In genomic region chr1:89823679-89824292, GRCh38 we compare ENCODE assay signal across 1 cellular context.
TF ChIP-seq lines count a peak whose summit lies in the region.

No MANE protein-coding gene starts in this region.

TF ChIP-seq in K562, 482 proteins besides CTCF, POLR2A, EP300 and RAD21 (continued from another document and continues in another):
- TF ChIP-seq GTF2B (IDR thresholded peaks at IDR 0.05; ENCODE audit: extremely low read depth, insufficient read length): no peak
- TF ChIP-seq MYNN (IDR thresholded peaks at IDR 0.05): peak; percentile 79
- no peak for TF ChIP-seq MYNN (CRISPR knock-in tag; IDR thresholded peaks at IDR 0.05)
- TF ChIP-seq, protein P1, sequence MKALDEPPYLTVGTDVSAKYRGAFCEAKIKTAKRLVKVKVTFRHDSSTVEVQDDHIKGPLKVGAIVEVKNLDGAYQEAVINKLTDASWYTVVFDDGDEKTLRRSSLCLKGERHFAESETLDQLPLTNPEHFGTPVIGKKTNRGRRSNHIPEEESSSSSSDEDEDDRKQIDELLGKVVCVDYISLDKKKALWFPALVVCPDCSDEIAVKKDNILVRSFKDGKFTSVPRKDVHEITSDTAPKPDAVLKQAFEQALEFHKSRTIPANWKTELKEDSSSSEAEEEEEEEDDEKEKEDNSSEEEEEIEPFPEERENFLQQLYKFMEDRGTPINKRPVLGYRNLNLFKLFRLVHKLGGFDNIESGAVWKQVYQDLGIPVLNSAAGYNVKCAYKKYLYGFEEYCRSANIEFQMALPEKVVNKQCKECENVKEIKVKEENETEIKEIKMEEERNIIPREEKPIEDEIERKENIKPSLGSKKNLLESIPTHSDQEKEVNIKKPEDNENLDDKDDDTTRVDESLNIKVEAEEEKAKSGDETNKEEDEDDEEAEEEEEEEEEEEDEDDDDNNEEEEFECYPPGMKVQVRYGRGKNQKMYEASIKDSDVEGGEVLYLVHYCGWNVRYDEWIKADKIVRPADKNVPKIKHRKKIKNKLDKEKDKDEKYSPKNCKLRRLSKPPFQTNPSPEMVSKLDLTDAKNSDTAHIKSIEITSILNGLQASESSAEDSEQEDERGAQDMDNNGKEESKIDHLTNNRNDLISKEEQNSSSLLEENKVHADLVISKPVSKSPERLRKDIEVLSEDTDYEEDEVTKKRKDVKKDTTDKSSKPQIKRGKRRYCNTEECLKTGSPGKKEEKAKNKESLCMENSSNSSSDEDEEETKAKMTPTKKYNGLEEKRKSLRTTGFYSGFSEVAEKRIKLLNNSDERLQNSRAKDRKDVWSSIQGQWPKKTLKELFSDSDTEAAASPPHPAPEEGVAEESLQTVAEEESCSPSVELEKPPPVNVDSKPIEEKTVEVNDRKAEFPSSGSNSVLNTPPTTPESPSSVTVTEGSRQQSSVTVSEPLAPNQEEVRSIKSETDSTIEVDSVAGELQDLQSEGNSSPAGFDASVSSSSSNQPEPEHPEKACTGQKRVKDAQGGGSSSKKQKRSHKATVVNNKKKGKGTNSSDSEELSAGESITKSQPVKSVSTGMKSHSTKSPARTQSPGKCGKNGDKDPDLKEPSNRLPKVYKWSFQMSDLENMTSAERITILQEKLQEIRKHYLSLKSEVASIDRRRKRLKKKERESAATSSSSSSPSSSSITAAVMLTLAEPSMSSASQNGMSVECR (CRISPR knock-in tag; IDR thresholded peaks at IDR 0.05): no peak
- TF ChIP-seq PCBP1 (IDR thresholded peaks at IDR 0.05; ENCODE audit: low read depth, low read length, poor library complexity, severe bottlenecking): no peak
- TF ChIP-seq SAP30 (IDR thresholded peaks at IDR 0.05; ENCODE audit: borderline replicate concordance, insufficient read depth, low read depth, low read length, poor library complexity, severe bottlenecking): no peak
- TF ChIP-seq ZNF778 (CRISPR knock-in tag; IDR thresholded peaks at IDR 0.05): no peak
- TF ChIP-seq ZNF589 (CRISPR knock-in tag; IDR thresholded peaks at IDR 0.05; ENCODE audit: low read depth): peak; percentile 68
- TF ChIP-seq CHD2 (IDR thresholded peaks at IDR 0.05; ENCODE audit: low read depth, low read length): peak; percentile 39; the same call in 1 of the 2 replicates
- TF ChIP-seq EGR1 (conservative IDR thresholded peaks at IDR 0.05): no peak
- TF ChIP-seq SMAD4 (CRISPR knock-in tag; conservative IDR thresholded peaks at IDR 0.05): peak; percentile 63; the same call in 1 of the 2 replicates
- no peak for TF ChIP-seq ZNF311 (CRISPR knock-in tag; IDR thresholded peaks at IDR 0.05)
- no peak for TF ChIP-seq THRAP3 (IDR thresholded peaks at IDR 0.05; ENCODE audit: borderline replicate concordance)
- TF ChIP-seq POLR2H (tag; IDR thresholded peaks at IDR 0.05; ENCODE audit: low read depth): no peak; the same call in 1 of the 2 replicates
- no peak for TF ChIP-seq CBX5 (IDR thresholded peaks at IDR 0.05; ENCODE audit: borderline replicate concordance, low read depth)
- TF ChIP-seq ARNT (IDR thresholded peaks at IDR 0.05): peak in 1 of 2 experiments; percentile 52; a peak in 3 of 4 replicates
- TF ChIP-seq NONO (IDR thresholded peaks at IDR 0.05; ENCODE audit: low read depth in 2 of 2, low read length in 1 of 2): no peak
- TF ChIP-seq ZNF24 (IDR thresholded peaks at IDR 0.05): no peak
- no peak for TF ChIP-seq MED1 (CRISPR knock-in tag; IDR thresholded peaks at IDR 0.05; ENCODE audit: borderline replicate concordance)
- TF ChIP-seq, protein P2, sequence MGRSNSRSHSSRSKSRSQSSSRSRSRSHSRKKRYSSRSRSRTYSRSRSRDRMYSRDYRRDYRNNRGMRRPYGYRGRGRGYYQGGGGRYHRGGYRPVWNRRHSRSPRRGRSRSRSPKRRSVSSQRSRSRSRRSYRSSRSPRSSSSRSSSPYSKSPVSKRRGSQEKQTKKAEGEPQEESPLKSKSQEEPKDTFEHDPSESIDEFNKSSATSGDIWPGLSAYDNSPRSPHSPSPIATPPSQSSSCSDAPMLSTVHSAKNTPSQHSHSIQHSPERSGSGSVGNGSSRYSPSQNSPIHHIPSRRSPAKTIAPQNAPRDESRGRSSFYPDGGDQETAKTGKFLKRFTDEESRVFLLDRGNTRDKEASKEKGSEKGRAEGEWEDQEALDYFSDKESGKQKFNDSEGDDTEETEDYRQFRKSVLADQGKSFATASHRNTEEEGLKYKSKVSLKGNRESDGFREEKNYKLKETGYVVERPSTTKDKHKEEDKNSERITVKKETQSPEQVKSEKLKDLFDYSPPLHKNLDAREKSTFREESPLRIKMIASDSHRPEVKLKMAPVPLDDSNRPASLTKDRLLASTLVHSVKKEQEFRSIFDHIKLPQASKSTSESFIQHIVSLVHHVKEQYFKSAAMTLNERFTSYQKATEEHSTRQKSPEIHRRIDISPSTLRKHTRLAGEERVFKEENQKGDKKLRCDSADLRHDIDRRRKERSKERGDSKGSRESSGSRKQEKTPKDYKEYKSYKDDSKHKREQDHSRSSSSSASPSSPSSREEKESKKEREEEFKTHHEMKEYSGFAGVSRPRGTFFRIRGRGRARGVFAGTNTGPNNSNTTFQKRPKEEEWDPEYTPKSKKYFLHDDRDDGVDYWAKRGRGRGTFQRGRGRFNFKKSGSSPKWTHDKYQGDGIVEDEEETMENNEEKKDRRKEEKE (IDR thresholded peaks at IDR 0.05; ENCODE audit: borderline replicate concordance in 1 of 2, control insufficient read depth in 1 of 2, low read depth in 2 of 2, low read length in 1 of 2): 0 out of 4 replicates have a peak, but pooled peaks of 1 of the 2 experiments have one; percentile 45
- TF ChIP-seq, protein P3, sequence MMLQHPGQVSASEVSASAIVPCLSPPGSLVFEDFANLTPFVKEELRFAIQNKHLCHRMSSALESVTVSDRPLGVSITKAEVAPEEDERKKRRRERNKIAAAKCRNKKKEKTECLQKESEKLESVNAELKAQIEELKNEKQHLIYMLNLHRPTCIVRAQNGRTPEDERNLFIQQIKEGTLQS (IDR thresholded peaks at IDR 0.05): no peak
- TF ChIP-seq, protein P3 (CRISPR knock-in tag; conservative IDR thresholded peaks at IDR 0.05): no peak
- peak; percentile 39; the same call in 1 of the 2 replicates for TF ChIP-seq ZNF175 (CRISPR knock-in tag; IDR thresholded peaks at IDR 0.05; ENCODE audit: low read depth)
- no peak for TF ChIP-seq ZNF79 (CRISPR knock-in tag; IDR thresholded peaks at IDR 0.05; ENCODE audit: low read depth)
- TF ChIP-seq CBX3 (IDR thresholded peaks at IDR 0.05; ENCODE audit: borderline replicate concordance in 1 of 2, low read length in 2 of 2): peak in 1 of 2 experiments; percentile 85; a peak in 1 of 3 replicates
- TF ChIP-seq ZBTB40 (IDR thresholded peaks at IDR 0.05): peak; percentile 33; the same call in 1 of the 2 replicates
- TF ChIP-seq ZBTB40 (CRISPR knock-in tag; IDR thresholded peaks at IDR 0.05): no peak
- TF ChIP-seq, protein P4, sequence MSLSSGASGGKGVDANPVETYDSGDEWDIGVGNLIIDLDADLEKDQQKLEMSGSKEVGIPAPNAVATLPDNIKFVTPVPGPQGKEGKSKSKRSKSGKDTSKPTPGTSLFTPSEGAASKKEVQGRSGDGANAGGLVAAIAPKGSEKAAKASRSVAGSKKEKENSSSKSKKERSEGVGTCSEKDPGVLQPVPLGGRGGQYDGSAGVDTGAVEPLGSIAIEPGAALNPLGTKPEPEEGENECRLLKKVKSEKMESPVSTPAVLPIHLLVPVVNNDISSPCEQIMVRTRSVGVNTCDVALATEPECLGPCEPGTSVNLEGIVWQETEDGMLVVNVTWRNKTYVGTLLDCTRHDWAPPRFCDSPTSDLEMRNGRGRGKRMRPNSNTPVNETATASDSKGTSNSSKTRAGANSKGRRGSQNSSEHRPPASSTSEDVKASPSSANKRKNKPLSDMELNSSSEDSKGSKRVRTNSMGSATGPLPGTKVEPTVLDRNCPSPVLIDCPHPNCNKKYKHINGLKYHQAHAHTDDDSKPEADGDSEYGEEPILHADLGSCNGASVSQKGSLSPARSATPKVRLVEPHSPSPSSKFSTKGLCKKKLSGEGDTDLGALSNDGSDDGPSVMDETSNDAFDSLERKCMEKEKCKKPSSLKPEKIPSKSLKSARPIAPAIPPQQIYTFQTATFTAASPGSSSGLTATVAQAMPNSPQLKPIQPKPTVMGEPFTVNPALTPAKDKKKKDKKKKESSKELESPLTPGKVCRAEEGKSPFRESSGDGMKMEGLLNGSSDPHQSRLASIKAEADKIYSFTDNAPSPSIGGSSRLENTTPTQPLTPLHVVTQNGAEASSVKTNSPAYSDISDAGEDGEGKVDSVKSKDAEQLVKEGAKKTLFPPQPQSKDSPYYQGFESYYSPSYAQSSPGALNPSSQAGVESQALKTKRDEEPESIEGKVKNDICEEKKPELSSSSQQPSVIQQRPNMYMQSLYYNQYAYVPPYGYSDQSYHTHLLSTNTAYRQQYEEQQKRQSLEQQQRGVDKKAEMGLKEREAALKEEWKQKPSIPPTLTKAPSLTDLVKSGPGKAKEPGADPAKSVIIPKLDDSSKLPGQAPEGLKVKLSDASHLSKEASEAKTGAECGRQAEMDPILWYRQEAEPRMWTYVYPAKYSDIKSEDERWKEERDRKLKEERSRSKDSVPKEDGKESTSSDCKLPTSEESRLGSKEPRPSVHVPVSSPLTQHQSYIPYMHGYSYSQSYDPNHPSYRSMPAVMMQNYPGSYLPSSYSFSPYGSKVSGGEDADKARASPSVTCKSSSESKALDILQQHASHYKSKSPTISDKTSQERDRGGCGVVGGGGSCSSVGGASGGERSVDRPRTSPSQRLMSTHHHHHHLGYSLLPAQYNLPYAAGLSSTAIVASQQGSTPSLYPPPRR (CRISPR knock-in tag; IDR thresholded peaks at IDR 0.05; ENCODE audit: borderline replicate concordance): no peak
- no peak for TF ChIP-seq FOSL1 (tag; conservative IDR thresholded peaks at IDR 0.05)
- no peak for TF ChIP-seq RFX1 (IDR thresholded peaks at IDR 0.05)
- no peak for TF ChIP-seq DMBX1 (CRISPR knock-in tag; IDR thresholded peaks at IDR 0.05; ENCODE audit: borderline replicate concordance)
- peak; percentile 64 to 75; a peak in 3 of 4 replicates for TF ChIP-seq TRIM24 (IDR thresholded peaks at IDR 0.05)
- TF ChIP-seq BCL6 (CRISPR knock-in tag; IDR thresholded peaks at IDR 0.05): no peak
- no peak for TF ChIP-seq PHTF2 (CRISPR knock-in tag; IDR thresholded peaks at IDR 0.05)
- no peak for TF ChIP-seq MAX (CRISPR knock-in tag; IDR thresholded peaks at IDR 0.05)
- no peak for TF ChIP-seq ILK (tag; IDR thresholded peaks at IDR 0.05; ENCODE audit: borderline replicate concordance, low read depth)
- TF ChIP-seq BCOR (IDR thresholded peaks at IDR 0.05): peak; percentile 75; the same call in 1 of the 2 replicates
- no peak for TF ChIP-seq ZNF764 (CRISPR knock-in tag; IDR thresholded peaks at IDR 0.05; ENCODE audit: low read depth)
